In genomic region chr20:52524865-52525264, GRCh38 we compare ENCODE assay signal across 22 cellular contexts.
"Had no signal": no experiment of that assay in that cellular context is flagged by ENCODE, and none has a peak within 500 bp of the region (broad histone marks: within the 10 kb centered on the region; RNA-seq: fewer than 3 reads in every experiment).

No MANE protein-coding gene starts in this region.

- H3K36me3 ChIP-seq: adrenal gland, heart right ventricle, left lung, neural progenitor cell, right lobe of liver, stomach, suprapubic skin, tibial nerve, WERI-Rb-1 had no signal

- H3K9ac ChIP-seq: neural progenitor cell had no signal

- H3K27ac ChIP-seq: adrenal gland, coronary artery, heart right ventricle, left lung, neural progenitor cell, right lobe of liver, stomach, suprapubic skin, tibial nerve, WERI-Rb-1 had no signal

- H2AFZ ChIP-seq: neural progenitor cell had no signal

- ATAC-seq: activated CD8-positive, alpha-beta T cell treated with anti-CD3 and anti-CD28 coated beads, Interleukin-2, amount 10 ng/mL, durations not matched to agents 7 days and 5 days; heart right ventricle; left lung; naive thymus-derived CD4-positive, alpha-beta T cell; right lobe of liver; stimulated activated memory B cell treated with anti-CD40 and anti-IgM and Interleukin-4, amounts not matched to agents 10 μg/mL and 1 μg/mL and 100 μg/mL, for 72 hours had no signal

- H3K27ac Mint-ChIP-seq: activated CD4-positive, alpha-beta T cell treated with anti-CD3 and anti-CD28 coated beads, Interleukin-2, amount 10 ng/mL, durations not matched to agents 7 days and 5 days; activated CD8-positive, alpha-beta T cell treated with anti-CD3 and anti-CD28 coated beads, Interleukin-2, amount 10 ng/mL, durations not matched to agents 7 days and 5 days; activated naive CD8-positive, alpha-beta T cell; endodermal cell; naive thymus-derived CD4-positive, alpha-beta T cell; neural progenitor cell; stimulated activated memory B cell treated with anti-CD40 and anti-IgM and Interleukin-4, amounts not matched to agents 10 μg/mL and 1 μg/mL and 100 μg/mL, for 72 hours had no signal

- H3K9me3 Mint-ChIP-seq: activated CD4-positive, alpha-beta T cell treated with anti-CD3 and anti-CD28 coated beads, Interleukin-2, amount 10 ng/mL, durations not matched to agents 7 days and 5 days; endodermal cell; stimulated activated memory B cell treated with anti-CD40 and anti-IgM and Interleukin-4, amounts not matched to agents 10 μg/mL and 1 μg/mL and 100 μg/mL, for 72 hours had no signal

- H3K27me3 ChIP-seq: neural progenitor cell, right lobe of liver, stomach, tibial nerve had no signal

- H3K27me3 Mint-ChIP-seq: activated CD4-positive, alpha-beta T cell treated with anti-CD3 and anti-CD28 coated beads, Interleukin-2, amount 10 ng/mL, durations not matched to agents 7 days and 5 days; activated naive CD8-positive, alpha-beta T cell; stimulated activated memory B cell treated with anti-CD40 and anti-IgM and Interleukin-4, amounts not matched to agents 10 μg/mL and 1 μg/mL and 100 μg/mL, for 72 hours had no signal

- DNase-seq: activated CD4-positive, alpha-beta T cell treated with anti-CD3 and anti-CD28 coated beads, Interleukin-2, amount 10 ng/mL, durations not matched to agents 7 days and 5 days; activated CD4-positive, CD25-positive, alpha-beta regulatory T cell treated with anti-CD3 and anti-CD28 coated beads, Interleukin-2, amount 50 U/mL, for 72 hours; activated CD8-positive, alpha-beta T cell treated with anti-CD3 and anti-CD28 coated beads, Interleukin-2, amount 10 ng/mL, durations not matched to agents 7 days and 5 days; adrenal gland; cerebellar nuclear complex; endodermal cell; heart right ventricle; kidney; left lung; naive thymus-derived CD4-positive, alpha-beta T cell; posterior cingulate gyrus; right lobe of liver; stimulated activated CD4-positive, alpha-beta T cell treated with anti-CD3 and anti-CD28 coated beads, Interleukin-15, amount 100 ng/mL, for 24 hours; stomach; WERI-Rb-1 had no signal

- H3K9me3 ChIP-seq: adrenal gland, right lobe of liver, suprapubic skin had no signal

- H3K4me1 ChIP-seq: adrenal gland, heart right ventricle, left lung, neural progenitor cell, right lobe of liver, stomach, suprapubic skin, tibial nerve had no signal

- H3K4me1 Mint-ChIP-seq: activated CD4-positive, alpha-beta T cell treated with anti-CD3 and anti-CD28 coated beads, Interleukin-2, amount 10 ng/mL, durations not matched to agents 7 days and 5 days; endodermal cell; neural progenitor cell; stimulated activated memory B cell treated with anti-CD40 and anti-IgM and Interleukin-4, amounts not matched to agents 10 μg/mL and 1 μg/mL and 100 μg/mL, for 72 hours had no signal

- H3K36me3 Mint-ChIP-seq: neural progenitor cell; stimulated activated memory B cell treated with anti-CD40 and anti-IgM and Interleukin-4, amounts not matched to agents 10 μg/mL and 1 μg/mL and 100 μg/mL, for 72 hours had no signal

- H3K4me3 Mint-ChIP-seq: activated CD4-positive, alpha-beta T cell treated with anti-CD3 and anti-CD28 coated beads, Interleukin-2, amount 10 ng/mL, durations not matched to agents 7 days and 5 days; activated CD8-positive, alpha-beta T cell treated with anti-CD3 and anti-CD28 coated beads, Interleukin-2, amount 10 ng/mL, durations not matched to agents 7 days and 5 days; activated naive CD8-positive, alpha-beta T cell; endodermal cell; naive thymus-derived CD4-positive, alpha-beta T cell; neural progenitor cell; stimulated activated memory B cell treated with anti-CD40 and anti-IgM and Interleukin-4, amounts not matched to agents 10 μg/mL and 1 μg/mL and 100 μg/mL, for 72 hours had no signal

- H3K4me2 ChIP-seq: neural progenitor cell, smooth muscle cell had no signal

- H3K4me3 ChIP-seq: adrenal gland, coronary artery, heart right ventricle, left lung, neural progenitor cell, right lobe of liver, smooth muscle cell, stomach, suprapubic skin, tibial nerve had no signal
